ENCODE assay signal across 19 cellular contexts in genomic region chr1:14263671-14264070, GRCh38.
"Had no signal": no experiment of that assay in that cellular context is flagged by ENCODE, and none has a peak within 500 bp of the region (broad histone marks: within the 10 kb centered on the region; RNA-seq: fewer than 3 reads in every experiment).

No MANE protein-coding gene starts in this region.

- H3K4me1 ChIP-seq: adrenal gland, spleen, thyroid gland had no signal

- DNase-seq: activated CD4-positive, alpha-beta T cell treated with anti-CD3 and anti-CD28 coated beads for 36 hours; activated CD4-positive, alpha-beta T cell treated with anti-CD3 and anti-CD28 coated beads, Interleukin-2, amount 50 U/mL, for 48 hours; activated gamma-delta T cell treated with Interleukin-2 at 50 U/mL for 16 hours; adrenal gland; cerebellar nuclear complex; cortex of kidney; erythroblast; foreskin melanocyte; glutamatergic neuron; hippocampal formation; left colon; nucleus accumbens; spleen; stimulated activated CD4-positive, alpha-beta T cell treated with anti-CD3 and anti-CD28 coated beads, Interleukin-4, amount 100 ng/mL, for 4 hours; stimulated activated naive CD4-positive, alpha-beta T cell treated with Interleukin-2 at 50 U/mL for 16 hours; thyroid gland had no signal

- ATAC-seq: activated CD4-positive, alpha-beta T cell treated with anti-CD3 and anti-CD28 coated beads for 36 hours; activated naive CD4-positive, alpha-beta T cell treated with anti-CD3 and anti-CD28 coated beads, Interleukin-2, amount 50 U/mL, for 72 hours; left colon; WTC11 had no signal

- H3K4me3 ChIP-seq: adrenal gland, lung, spleen, thyroid gland had no signal

- H3K9me3 ChIP-seq: adrenal gland, spleen, thyroid gland had no signal

- H3K27ac ChIP-seq: spleen, thyroid gland had no signal

- H3K27me3 ChIP-seq: adrenal gland, thyroid gland had no signal

- H3K36me3 ChIP-seq: adrenal gland, spleen, thyroid gland had no signal
